In genomic region chr4:39700500-39700899, GRCh38 we compare ENCODE assay signal across 10 cellular contexts. TPM values are rescaled to one million over a fixed set of nuclear protein-coding genes. Genes with fewer than 3 reads are reported as not detected.
A peak's percentile ranks its signal among the peaks of the same experiment; 100 is the strongest.
DNase-seq lines count a peak whose midpoint lies in the region; ATAC-seq and TF ChIP-seq lines count a peak whose summit lies in the region.
"Had no signal": no experiment of that assay in that cellular context is flagged by ENCODE, and none has a peak within 500 bp of the region (broad histone marks: within the 10 kb centered on the region; RNA-seq: fewer than 3 reads in every experiment).

No MANE protein-coding gene starts in this region.

- TF ChIP-seq POLR2A in esophagus squamous epithelium (IDR thresholded peaks at IDR 0.05) (no peak), gastrocnemius medialis (IDR thresholded peaks at IDR 0.05) (no peak)

- H4K20me1 ChIP-seq in SK-N-SH (ENCODE audit: insufficient read depth) = peaks cover 60% of the 10 kb centered on the region

- H3K27me3 ChIP-seq in SK-N-SH (ENCODE audit: insufficient read depth) (no peaks in the 10 kb centered on the region), esophagus squamous epithelium (no peaks in the 10 kb centered on the region), gastrocnemius medialis (no peaks in the 10 kb centered on the region)

- no peaks in the 10 kb centered on the region for H3K27me3 Mint-ChIP-seq in T-helper 17 cell

- H3K4me1 Mint-ChIP-seq in T-helper 17 cell = peaks cover 32% of the 10 kb centered on the region

- TF ChIP-seq CTCF in SK-N-SH (IDR thresholded peaks at IDR 0.05) (no peak), esophagus squamous epithelium (IDR thresholded peaks at IDR 0.05) (no peak), gastrocnemius medialis (IDR thresholded peaks at IDR 0.05 in 4 of 5, conservative IDR thresholded peaks at IDR 0.05 in 1 of 5) (no peak), omental fat pad (IDR thresholded peaks at IDR 0.05) (no peak)

- H3K36me3 Mint-ChIP-seq in T-helper 17 cell (ENCODE audit: low read depth) = peaks cover 2% of the 10 kb centered on the region

- peak overlapping the region; percentile 94; the same call in 1 of the 2 replicates for H3K9ac ChIP-seq in SK-N-SH

- H3K79me2 ChIP-seq in SK-N-SH (ENCODE audit: insufficient read depth) = peaks cover 76% of the 10 kb centered on the region

- H3K36me3 ChIP-seq in SK-N-SH (replicated peaks in 1 of 2; ENCODE audit: control insufficient read depth in 1 of 2, insufficient read depth in 2 of 2, low read length in 1 of 2) = peaks cover 0 to 28% of the 10 kb centered on the region in 2 experiments
- peaks cover 0 to 26% (median 9%) of the 10 kb centered on the region in 3 donors for H3K36me3 ChIP-seq in esophagus squamous epithelium
- peaks cover 0 to 6% of the 10 kb centered on the region in 2 donors for H3K36me3 ChIP-seq in gastrocnemius medialis

- no peak for TF ChIP-seq EP300 in SK-N-SH (IDR thresholded peaks at IDR 0.05; ENCODE audit: borderline replicate concordance in 1 of 2, low read depth in 1 of 2, low read length in 1 of 2)

- H3F3A ChIP-seq in SK-N-SH (replicated peaks; ENCODE audit: insufficient read depth) = peaks cover 15% of the 10 kb centered on the region

- H3K4me3 Mint-ChIP-seq in T-helper 17 cell = peak overlapping the region; percentile 100

- H3K9me3 ChIP-seq in SK-N-SH (no peaks in the 10 kb centered on the region), T-helper 17 cell (ENCODE audit: control insufficient read depth, low read length, poor library complexity, severe bottlenecking) (no peaks in the 10 kb centered on the region), esophagus squamous epithelium (no peaks in the 10 kb centered on the region), gastrocnemius medialis (no peaks in the 10 kb centered on the region)

- H3K9me2 ChIP-seq in SK-N-SH = no peaks in the 10 kb centered on the region

- no peak for ATAC-seq in SK-N-SH treated with all-trans-retinoic acid at 6 μM for 48 hours
- ATAC-seq in T-helper 17 cell = no peak
- no peak for ATAC-seq in gastrocnemius medialis
- no peak for ATAC-seq in GM21515 (IDR thresholded peaks at IDR 0.05; ENCODE audit: unreplicated experiment)
- ATAC-seq in omental fat pad (ENCODE audit: low FRiP score) = no peak

- H3K27ac Mint-ChIP-seq in T-helper 17 cell = peak overlapping the region; percentile 98

- CTCF ChIA-PET in SK-N-SH (lab: Yijun Ruan, JAX) = no interaction called here

- TF ChIP-seq RAD21 in SK-N-SH (IDR thresholded peaks at IDR 0.05; ENCODE audit: low read length) = no peak

- peak overlapping the region; percentile 87 for H3K4me2 ChIP-seq in SK-N-SH

- no peak overlapping the region for H2AFZ ChIP-seq in SK-N-SH (ENCODE audit: low read depth)

- 49% methylated on average over 3 of the region's 3 CpGs for WGBS in SK-N-SH (ENCODE audit: low lambda C conversion rate)
- 23 to 30% methylated on average over 3 of the region's 3 CpGs for WGBS in esophagus squamous epithelium, 2 donors

- peak overlapping the region; percentile 81 to 97; a peak in 3 of 4 replicates for H3K4me3 ChIP-seq in SK-N-SH (ENCODE audit: low read depth in 2 of 2, low read length in 1 of 2)
- H3K4me3 ChIP-seq in esophagus squamous epithelium = peak overlapping the region in 3 of 4 donors; percentile 75 to 95 (median 92)
- H3K4me3 ChIP-seq in gastrocnemius medialis = peak overlapping the region; percentile 59 to 93 (median 84)

- no peak for DNase-seq in SK-N-SH
- no peak for DNase-seq in T-helper 17 cell
- DNase-seq in esophagus squamous epithelium (lab: John Stamatoyannopoulos, UW) = no peak
- no peak for DNase-seq in gastrocnemius medialis
- DNase-seq in AG08396 (ENCODE audit: low spot score) = no peak
- DNase-seq in omental fat pad (ENCODE audit: low spot score) = no peak
- DNase-seq: NCI-H1417 treated with DMSO at 0.1 percent for 48 hours, posterior cingulate gyrus had no signal

- no peak overlapping the region; a peak in 1 of 4 replicates for H3K27ac ChIP-seq in SK-N-SH (ENCODE audit: low read depth in 2 of 2, low read length in 1 of 2)
- peak overlapping the region in 2 of 4 donors; percentile 97 to 98 for H3K27ac ChIP-seq in esophagus squamous epithelium
- peak overlapping the region; percentile 87 to 97 (median 96) for H3K27ac ChIP-seq in gastrocnemius medialis

- in situ Hi-C loops in gastrocnemius medialis (cut with MboI; ENCODE audit: low sequenced_read_pairs in 4 of 4) = no loop called here

- POLR2A ChIA-PET in SK-N-SH (lab: Yijun Ruan, JAX) = no interaction called here

- H3K4me1 ChIP-seq in SK-N-SH (ENCODE audit: control insufficient read depth in 1 of 2, insufficient read depth in 2 of 2, low read depth in 1 of 2, low read length in 1 of 2) (peaks cover 0 to 5% of the 10 kb centered on the region in 2 experiments; a peak in 2 of 4 replicates), esophagus squamous epithelium (peaks cover 5 to 53% (median 17%) of the 10 kb centered on the region in 3 donors), gastrocnemius medialis (peaks cover 32 to 35% of the 10 kb centered on the region in 2 donors)

- intact Hi-C loops in esophagus squamous epithelium (cut with DNase I) (no loop called here), gastrocnemius medialis (cut with DNase I; ENCODE audit: low total_unique reads) (loop anchor here (10.0 kb wide), 1 partner anchor 84 kb away; no protein-coding TSS in a partner anchor)

TF ChIP-seq in SK-N-SH, 30 proteins besides CTCF, POLR2A, EP300 and RAD21 (continues in another document):
- no peak for TF ChIP-seq RCOR1 (IDR thresholded peaks at IDR 0.05; ENCODE audit: low read length)
- no peak for TF ChIP-seq YY1 (IDR thresholded peaks at IDR 0.05; ENCODE audit: low read depth)
- TF ChIP-seq IRF3 (IDR thresholded peaks at IDR 0.05; ENCODE audit: low read depth, low read length) = no peak
- no peak for TF ChIP-seq FOSL2 (IDR thresholded peaks at IDR 0.05; ENCODE audit: borderline replicate concordance, low read depth)
- TF ChIP-seq MAX (IDR thresholded peaks at IDR 0.05; ENCODE audit: low read depth) = no peak
- no peak for TF ChIP-seq GATA2 (CRISPR knock-in tag; IDR thresholded peaks at IDR 0.05)
- no peak for TF ChIP-seq NRF1 (IDR thresholded peaks at IDR 0.05; ENCODE audit: low read depth, low read length)
- no peak for TF ChIP-seq TEAD4 (IDR thresholded peaks at IDR 0.05; ENCODE audit: borderline replicate concordance, insufficient read depth)
- no peak for TF ChIP-seq POLR2AphosphoS5 (IDR thresholded peaks at IDR 0.05; ENCODE audit: low read depth, low read length)
- no peak for TF ChIP-seq EZH2phosphoT487 (IDR thresholded peaks at IDR 0.05; ENCODE audit: borderline replicate concordance, low read depth)

TF ChIP-seq in SK-N-SH treated with all-trans-retinoic acid at 6 μM for 48 hours, 23 proteins besides CTCF, POLR2A, EP300 and RAD21:
- no peak for TF ChIP-seq CREB5 (CRISPR knock-in tag; IDR thresholded peaks at IDR 0.05; ENCODE audit: low read depth)
- TF ChIP-seq PPARA (CRISPR knock-in tag; IDR thresholded peaks at IDR 0.05; ENCODE audit: borderline replicate concordance) = no peak
- TF ChIP-seq ARNTL (CRISPR knock-in tag; IDR thresholded peaks at IDR 0.05; ENCODE audit: borderline replicate concordance, low read depth) = no peak
- TF ChIP-seq ZNF8 (CRISPR knock-in tag; IDR thresholded peaks at IDR 0.05) = no peak
- TF ChIP-seq SNAI2 (CRISPR knock-in tag; IDR thresholded peaks at IDR 0.05) = no peak
TF ChIP-seq in SK-N-SH treated with all-trans-retinoic acid at 6 μM for 48 hours: peak in this region for 0.

RNA-seq across cellular contexts. Expression of gene UBE2K, which starts 2.6 kb away (rescaled TPM):
- 54.4 and 102 TPM in 2 replicates for polyA plus RNA-seq in SK-N-SH (2012; rRNA removed)
- 79.9 and 131 TPM in 2 replicates for polyA plus RNA-seq in SK-N-SH (2012; cell fraction: cytosol; rRNA removed)
- polyA plus RNA-seq in SK-N-SH (2012; cell fraction: nucleus; rRNA removed) = 11.5 and 22.3 TPM in 2 replicates
- total RNA-seq in T-helper 17 cell (10 to 100 TPM; 43.4 to 49.8 TPM), esophagus squamous epithelium (10 to 100 TPM; 28.1 to 37.6 (median 35.3) TPM), gastrocnemius medialis (10 to 100 TPM; 28.7 to 38.8 (median 32.1) TPM), omental fat pad (10 to 100 TPM; 19.7 to 33.3 (median 25.8) TPM)

Comparison
In these comparisons a context has a peak if more than half of its experiments do, and no peak if none do; other contexts are left out.
1. H3K27ac ChIP-seq: peak in gastrocnemius medialis (4 of 4); none in SK-N-SH (0 of 2).
2. Peak in every context shown above with its lines, with median percentiles within 50 percentile points of each other: H3K4me3 ChIP-seq.